Comparison of ENCODE assay signal across 13 cellular contexts in the genomic region with DNA sequence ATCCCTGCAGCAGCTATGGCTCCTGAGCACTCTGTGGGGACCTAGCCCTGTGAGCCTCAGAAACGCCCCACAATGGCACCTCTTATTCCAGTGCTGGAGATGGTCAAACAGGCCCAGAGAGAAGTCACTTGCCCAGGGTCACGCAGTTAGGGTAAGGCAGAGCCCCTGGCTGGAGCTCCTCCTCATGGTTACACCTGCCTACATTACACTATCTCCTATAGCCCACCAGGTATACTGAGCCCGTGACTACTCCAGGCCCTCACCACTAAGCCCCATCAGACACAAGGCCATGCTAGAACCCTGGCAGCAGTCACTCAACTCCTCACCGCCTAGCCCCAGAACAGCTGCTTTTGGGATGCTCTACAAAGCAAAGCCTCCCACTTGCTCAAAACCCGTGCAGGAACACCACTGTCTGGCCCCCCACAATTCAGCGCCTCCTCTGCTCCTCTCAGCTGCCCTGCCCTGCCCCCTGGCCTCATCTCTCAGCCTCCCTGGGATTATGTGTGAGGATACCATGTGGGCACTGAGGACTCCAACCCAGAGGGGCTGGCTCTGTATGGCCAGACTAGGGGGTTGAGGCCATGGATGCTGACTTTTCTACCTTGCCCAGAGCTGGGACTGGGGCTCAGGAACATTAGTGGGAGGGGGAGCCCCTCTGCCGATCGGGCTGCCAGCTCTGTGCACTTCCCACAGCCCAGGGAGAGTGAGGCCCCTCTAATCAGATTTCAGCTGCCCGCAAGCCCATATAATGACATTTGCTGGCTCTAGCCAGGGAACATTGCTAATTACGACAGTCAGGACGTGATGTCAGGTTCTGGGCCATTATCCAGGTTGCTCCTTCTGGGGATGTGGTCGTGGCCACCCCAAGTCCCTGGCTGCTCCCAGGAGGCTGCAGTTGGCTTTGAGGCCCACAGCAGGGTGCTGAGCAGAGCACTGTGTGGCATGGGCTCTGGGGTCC. TPM values are rescaled to one million over a fixed set of nuclear protein-coding genes. Genes with fewer than 3 reads are reported as not detected.
A peak's percentile ranks its signal among the peaks of the same experiment; 100 is the strongest.
DNase-seq lines count a peak whose midpoint lies in the region; ATAC-seq, FAIRE-seq and TF ChIP-seq lines count a peak whose summit lies in the region.
"Had no signal": no experiment of that assay in that cellular context is flagged by ENCODE, and none has a peak within 500 bp of the region (broad histone marks: within the 10 kb centered on the region; RNA-seq: fewer than 3 reads in every experiment).

No MANE protein-coding gene starts in this region.

- H3K27me3 ChIP-seq in ascending aorta, result no peaks in the 10 kb centered on the region

- H3K4me3 ChIP-seq in ascending aorta, result no peak overlapping the region
- H3K4me3 ChIP-seq: GM23338 had no signal

- peaks cover 4 to 11% of the 10 kb centered on the region in 2 donors for H3K36me3 ChIP-seq in ascending aorta

- H3K27ac ChIP-seq in ascending aorta, result peak overlapping the region; percentile 49 to 80
- H3K27ac ChIP-seq: HL-60 had no signal

- peaks cover 4 to 27% of the 10 kb centered on the region in 2 donors for H3K4me1 ChIP-seq in ascending aorta

- TF ChIP-seq CTCF in ascending aorta (IDR thresholded peaks at IDR 0.05), result no peak

- FAIRE-seq in H54 (lab: Jason Lieb, UNC), result no peak
- FAIRE-seq: frontal cortex had no signal

- no peaks in the 10 kb centered on the region for H3K9me3 ChIP-seq in ascending aorta

- TF ChIP-seq POLR2A in H54 (IDR thresholded peaks at IDR 0.05; ENCODE audit: low read depth, low read length), result no peak

- ATAC-seq in Right ventricle myocardium superior (ENCODE audit: poor library complexity), result peak; percentile 58
- no peak for ATAC-seq in GM19455 (IDR thresholded peaks at IDR 0.05; ENCODE audit: unreplicated experiment)
- no peak for ATAC-seq in GM21825 (IDR thresholded peaks at IDR 0.05; ENCODE audit: unreplicated experiment)
- ATAC-seq: GM23338 had no signal

- DNase-seq in H54 (ENCODE audit: insufficient read length, low spot score), result peak; percentile 23
- peak in 1 of 2 donors; percentile 80 for DNase-seq in ascending aorta (ENCODE audit: low spot score in 2 of 2)
- peak; percentile 72 for DNase-seq in Right ventricle myocardium superior
- peak; percentile 82 for DNase-seq in posterior vena cava (ENCODE audit: low spot score)
- no peak for DNase-seq in putamen (ENCODE audit: low spot score)
- DNase-seq in 8988T, result no peak
- DNase-seq: Calu3, NCI-H1436 had no signal

- intact Hi-C loops in ascending aorta (cut with DNase I), result loop anchor here (5.0 to 10.0 kb wide), 2 partner anchors 242 to 365 kb away; partner anchors contain the start of genes GLYCTK and STIMATE
- intact Hi-C loops in Right ventricle myocardium superior (cut with DNase I), result no loop called here
- intact Hi-C loops in posterior vena cava (cut with DNase I), result no loop called here

RNA-seq across cellular contexts. Expression of gene NT5DC2, which starts 4.0 kb away (rescaled TPM):
- 95.5 TPM for total RNA-seq in ascending aorta
- total RNA-seq in Right ventricle myocardium superior, result 84.1 TPM
- 10 to 100 TPM; 42.7 to 48.6 TPM for total RNA-seq in posterior vena cava

RNA-seq across cellular contexts. Expression of gene UQCC5, which starts 6.8 kb away (rescaled TPM):
- total RNA-seq in ascending aorta (not detected), Right ventricle myocardium superior (71.2 TPM), posterior vena cava (10 to 100 TPM; 13.8 to 22.8 TPM)

RNA-seq across cellular contexts. Expression of gene STAB1, which starts 34.5 kb away (rescaled TPM):
- total RNA-seq in ascending aorta (363 TPM), Right ventricle myocardium superior (74.7 TPM), posterior vena cava (100 to 1,000 TPM; 303 to 498 TPM)

Comparison
In these comparisons a context has a peak if more than half of its experiments do, and no peak if none do; other contexts are left out.
1. DNase-seq: peak in H54 (single experiment), Right ventricle myocardium superior (single experiment) and posterior vena cava (single experiment); none in putamen (single experiment) and 8988T (single experiment).
2. RNA of gene UQCC5, which starts 6.8 kb away (total RNA-seq): 71.2 TPM in Right ventricle myocardium superior (single experiment) and 13.8 to 22.8 TPM in posterior vena cava; not detected in ascending aorta (single experiment); every median in the first group is over 10 times any median in the second.